In genomic region chr9:130254753-130255637, GRCh38 we compare ENCODE assay signal across 23 cellular contexts.
A peak's percentile ranks its signal among the peaks of the same experiment; 100 is the strongest.
DNase-seq lines count a peak whose midpoint lies in the region; TF ChIP-seq lines count a peak whose summit lies in the region.
"Had no signal": no experiment of that assay in that cellular context is flagged by ENCODE, and none has a peak within 500 bp of the region (broad histone marks: within the 10 kb centered on the region; RNA-seq: fewer than 3 reads in every experiment).

No MANE protein-coding gene starts in this region.

- H3K36me3 ChIP-seq in tibial artery = no peaks in the 10 kb centered on the region
- H3K36me3 ChIP-seq in brain microvascular endothelial cell (replicated peaks) = no peaks in the 10 kb centered on the region
- H3K36me3 ChIP-seq: gastroesophageal sphincter, upper lobe of left lung had no signal

- no peaks in the 10 kb centered on the region for H3K9me3 ChIP-seq in tibial artery
- H3K9me3 ChIP-seq: gastroesophageal sphincter, upper lobe of left lung had no signal

- no peak for TF ChIP-seq CTCF in tibial artery (IDR thresholded peaks at IDR 0.05)
- TF ChIP-seq CTCF in brain microvascular endothelial cell (IDR thresholded peaks at IDR 0.05; ENCODE audit: low read depth, low read length, missing control alignments) = no peak

- no peak overlapping the region for H3K27ac ChIP-seq in tibial artery
- no peak overlapping the region for H3K27ac ChIP-seq in brain microvascular endothelial cell
- H3K27ac ChIP-seq: gastroesophageal sphincter, upper lobe of left lung had no signal

- peak; percentile 9 for DNase-seq in NCI-H1436 (lab: John Stamatoyannopoulos, UW)
- DNase-seq in NCI-H1436 treated with DMSO at 0.1 percent for 48 hours (lab: John Stamatoyannopoulos, UW) = no peak
- peak; percentile 66 for DNase-seq in NCI-H510A (lab: John Stamatoyannopoulos, UW)
- peak; percentile 81 for DNase-seq in left kidney (ENCODE audit: low read depth, low spot score)
- DNase-seq in tibial artery = peak; percentile 7 to 34
- DNase-seq in stimulated activated CD4-positive, alpha-beta T cell treated with anti-CD3 and anti-CD28 coated beads, Interleukin-4, amount 100 ng/mL, for 24 hours = no peak
- no peak for DNase-seq in NCI-H1694 treated with DMSO at 0.1 percent for 48 hours (lab: John Stamatoyannopoulos, UW)
- DNase-seq in brain microvascular endothelial cell = no peak
- DNase-seq: 8988T; activated CD4-positive, alpha-beta memory T cell treated with anti-CD3 and anti-CD28 coated beads, Interleukin-2, amount 10 ng/mL, durations not matched to agents 7 days and 5 days; activated T-cell treated with anti-CD3 and anti-CD28 coated beads, Interleukin-2, amount 50 U/mL, for 1 hour; aorta; effector CD4-positive, alpha-beta T cell; HFFc6; kidney glomerular epithelial cell; mesendoderm; NCI-H187; NCI-H446 treated with DMSO at 0.1 percent for 48 hours; small intestine; stimulated activated CD4-positive, alpha-beta T cell treated with anti-CD3 and anti-CD28 coated beads, Interleukin-4, amount 100 ng/mL, for 1 hour; stimulated activated naive CD8-positive, alpha-beta T cell treated with anti-CD3 and anti-CD28 coated beads, Interleukin-15, amount 100 ng/mL, for 72 hours; upper lobe of left lung had no signal

- H3K4me3 ChIP-seq in tibial artery = no peak overlapping the region
- no peak overlapping the region for H3K4me3 ChIP-seq in brain microvascular endothelial cell (ENCODE audit: low read depth, low read length)
- H3K4me3 ChIP-seq: gastroesophageal sphincter, upper lobe of left lung had no signal

- no peaks in the 10 kb centered on the region for H3K4me1 ChIP-seq in tibial artery
- H3K4me1 ChIP-seq: gastroesophageal sphincter, upper lobe of left lung had no signal

- H3K27me3 ChIP-seq in tibial artery = peaks cover 0 to 2% of the 10 kb centered on the region in 2 donors
- H3K27me3 ChIP-seq in brain microvascular endothelial cell (replicated peaks) = no peaks in the 10 kb centered on the region
- H3K27me3 ChIP-seq: gastroesophageal sphincter, upper lobe of left lung had no signal

- intact Hi-C loops in tibial artery (cut with DNase I; ENCODE audit: low total_unique reads) = no loop called here

- in situ Hi-C loops in brain microvascular endothelial cell (cut with HindIII; ENCODE audit: low pct_ligation_motif_present, low sequenced_read_pairs) = no loop called here

Comparison
In these comparisons a context has a peak if more than half of its experiments do, and no peak if none do; other contexts are left out.
1. DNase-seq: peak in NCI-H1436 (single experiment), NCI-H510A (single experiment), left kidney (single experiment) and tibial artery (2 of 2); none in NCI-H1436 treated with DMSO at 0.1 percent for 48 hours (single experiment), stimulated activated CD4-positive, alpha-beta T cell treated with anti-CD3 and anti-CD28 coated beads, Interleukin-4, amount 100 ng/mL, for 24 hours (single experiment), NCI-H1694 treated with DMSO at 0.1 percent for 48 hours (single experiment) and brain microvascular endothelial cell (single experiment).